8 cellular contexts compared by ENCODE assay signal in genomic region chr2:200466703-200467418, GRCh38. TPM values are rescaled to one million over a fixed set of nuclear protein-coding genes. Genes with fewer than 3 reads are reported as not detected.
DNase-seq lines count a peak whose midpoint lies in the region; ATAC-seq lines count a peak whose summit lies in the region.

No MANE protein-coding gene starts in this region.

- H3K4me1 Mint-ChIP-seq in activated T-helper 2 cell treated with anti-CD3 and anti-CD28 coated beads, Interferon-gamma antibody, Interleukin-2, Interleukin-4, amounts not matched to agents 10 μg/mL and 5 μg/mL and 100 μg/mL, durations not matched to agents 14 hours and 24 hours and 36 hours (ENCODE audit: low read depth) = peaks cover 44% of the 10 kb centered on the region
- H3K4me1 Mint-ChIP-seq in immature natural killer cell = peaks cover 15 to 31% of the 10 kb centered on the region in 2 donors

- H3K27me3 Mint-ChIP-seq in activated T-helper 2 cell treated with anti-CD3 and anti-CD28 coated beads, Interferon-gamma antibody, Interleukin-2, Interleukin-4, amounts not matched to agents 10 μg/mL and 5 μg/mL and 100 μg/mL, durations not matched to agents 14 hours and 24 hours and 36 hours (ENCODE audit: low read depth) = no peaks in the 10 kb centered on the region
- peaks cover 0 to 2% (median 0%) of the 10 kb centered on the region in 3 donors for H3K27me3 Mint-ChIP-seq in immature natural killer cell (ENCODE audit: low read depth in 3 of 3)

- peak overlapping the region; percentile 66 for H3K4me3 Mint-ChIP-seq in activated T-helper 2 cell treated with anti-CD3 and anti-CD28 coated beads, Interferon-gamma antibody, Interleukin-2, Interleukin-4, amounts not matched to agents 10 μg/mL and 5 μg/mL and 100 μg/mL, durations not matched to agents 14 hours and 24 hours and 36 hours (ENCODE audit: low read depth)
- H3K4me3 Mint-ChIP-seq in immature natural killer cell = peak overlapping the region in 4 of 5 donors; percentile 58 to 86 (median 66)

- peak; percentile 16 for ATAC-seq in GM19463 (IDR thresholded peaks at IDR 0.05; ENCODE audit: unreplicated experiment)
- no peak for ATAC-seq in GM19452 (IDR thresholded peaks at IDR 0.05; ENCODE audit: unreplicated experiment)
- no peak for ATAC-seq in HG03196 (IDR thresholded peaks at IDR 0.05; ENCODE audit: unreplicated experiment)

- H3K27ac Mint-ChIP-seq in activated T-helper 2 cell treated with anti-CD3 and anti-CD28 coated beads, Interferon-gamma antibody, Interleukin-2, Interleukin-4, amounts not matched to agents 10 μg/mL and 5 μg/mL and 100 μg/mL, durations not matched to agents 14 hours and 24 hours and 36 hours = peak overlapping the region; percentile 89
- H3K27ac Mint-ChIP-seq in immature natural killer cell = peak overlapping the region in 5 of 6 donors; percentile 61 to 89 (median 88)

- DNase-seq in activated T-helper 2 cell treated with anti-CD3 and anti-CD28 coated beads, Interferon-gamma antibody, Interleukin-2, Interleukin-4, amounts not matched to agents 10 μg/mL and 5 μg/mL and 100 μg/mL, durations not matched to agents 14 hours and 24 hours and 36 hours (ENCODE audit: low spot score) = no peak
- DNase-seq in immature natural killer cell (peak in 1 of 3 donors; percentile 45), OCI-M1 (lab: John Stamatoyannopoulos, UW) (no peak), medulla oblongata (ENCODE audit: extremely low spot score) (no peak)
- DNase-seq in stimulated activated CD8-positive, alpha-beta memory T cell treated with anti-CD3 and anti-CD28 coated beads, Interleukin-15, amount 100 ng/mL, for 1 hour (ENCODE audit: low read depth) = peak; percentile 7

- intact Hi-C loops in activated T-helper 2 cell treated with anti-CD3 and anti-CD28 coated beads, Interferon-gamma antibody, Interleukin-2, Interleukin-4, amounts not matched to agents 10 μg/mL and 5 μg/mL and 100 μg/mL, durations not matched to agents 14 hours and 24 hours and 36 hours (cut with micrococcal nuclease) = loop anchor here (1.0 to 5.0 kb wide), 6 partner anchors 12 to 235 kb away; no protein-coding TSS in a partner anchor

- H3K9me3 Mint-ChIP-seq in activated T-helper 2 cell treated with anti-CD3 and anti-CD28 coated beads, Interferon-gamma antibody, Interleukin-2, Interleukin-4, amounts not matched to agents 10 μg/mL and 5 μg/mL and 100 μg/mL, durations not matched to agents 14 hours and 24 hours and 36 hours = no peaks in the 10 kb centered on the region
- H3K9me3 Mint-ChIP-seq in immature natural killer cell = no peaks in the 10 kb centered on the region

- peaks cover 39% of the 10 kb centered on the region for H3K36me3 Mint-ChIP-seq in activated T-helper 2 cell treated with anti-CD3 and anti-CD28 coated beads, Interferon-gamma antibody, Interleukin-2, Interleukin-4, amounts not matched to agents 10 μg/mL and 5 μg/mL and 100 μg/mL, durations not matched to agents 14 hours and 24 hours and 36 hours (ENCODE audit: low read depth)
- peaks cover 0 to 11% (median 0%) of the 10 kb centered on the region in 3 donors for H3K36me3 Mint-ChIP-seq in immature natural killer cell

RNA-seq across cellular contexts. Expression of gene KCTD18, which starts 43.0 kb away (rescaled TPM):
- total RNA-seq in activated T-helper 2 cell treated with anti-CD3 and anti-CD28 coated beads, Interferon-gamma antibody, Interleukin-2, Interleukin-4, amounts not matched to agents 10 μg/mL and 5 μg/mL and 100 μg/mL, durations not matched to agents 14 hours and 24 hours and 36 hours = 12.3 and 14.1 TPM in 2 replicates
- polyA plus RNA-seq in immature natural killer cell = 10 to 100 TPM; 15.5 to 19.9 (median 16.0) TPM

RNA-seq across cellular contexts. Expression of gene SGO2, which starts 59.1 kb away (rescaled TPM):
- total RNA-seq in activated T-helper 2 cell treated with anti-CD3 and anti-CD28 coated beads, Interferon-gamma antibody, Interleukin-2, Interleukin-4, amounts not matched to agents 10 μg/mL and 5 μg/mL and 100 μg/mL, durations not matched to agents 14 hours and 24 hours and 36 hours = 30.3 and 32.3 TPM in 2 replicates
- polyA plus RNA-seq in immature natural killer cell = 1 to 10 TPM; 3.4 to 6.1 (median 4.3) TPM
